Comparison of ENCODE assay signal across 24 cellular contexts in genomic region chr5:137236266-137236665, GRCh38.
"Had no signal": no experiment of that assay in that cellular context is flagged by ENCODE, and none has a peak within 500 bp of the region (broad histone marks: within the 10 kb centered on the region; RNA-seq: fewer than 3 reads in every experiment).

No MANE protein-coding gene starts in this region.

- H3K9me3 Mint-ChIP-seq: activated naive CD4-positive, alpha-beta T cell treated with anti-CD3 and anti-CD28 coated beads, Interleukin-2, amount 50 U/mL, for 72 hours; activated T-helper 1 cell treated with anti-CD3 and anti-CD28 coated beads, Interleukin-12 subunit alpha, Interleukin-12 subunit beta, Interleukin-2, Interleukin-4 antibody, amounts not matched to agents 30 ng/mL and 10 ng/mL and 1 ng/mL, durations not matched to agents 14 hours and 24 hours and 36 hours; central memory CD8-positive, alpha-beta T cell; stimulated activated naive B cell treated with anti-CD40 and anti-IgM and Interleukin-4, amounts not matched to agents 10 μg/mL and 1 μg/mL and 100 μg/mL, for 72 hours had no signal

- DNase-seq: activated CD4-positive, alpha-beta T cell treated with anti-CD3 and anti-CD28 coated beads for 1 hour; activated CD4-positive, alpha-beta T cell treated with anti-CD3 and anti-CD28 coated beads, Interleukin-2, amount 50 U/mL, for 1 hour; activated CD8-positive, alpha-beta T cell treated with anti-CD3 and anti-CD28 coated beads, Interleukin-2, amount 10 ng/mL, durations not matched to agents 7 days and 5 days; activated gamma-delta T cell treated with Interleukin-2 at 50 U/mL for 16 hours; adrenal gland; dorsolateral prefrontal cortex; effector memory CD8-positive, alpha-beta T cell; kidney; lower lobe of right lung; naive thymus-derived CD8-positive, alpha-beta T cell; stimulated activated CD4-positive, alpha-beta T cell treated with anti-CD3 and anti-CD28 coated beads, Interleukin-2, amount 100 ng/mL, for 48 hours; stimulated activated CD8-positive, alpha-beta memory T cell treated with anti-CD3 and anti-CD28 coated beads, Interleukin-4, amount 100 ng/mL, for 48 hours; stimulated activated naive B cell treated with anti-CD40 and anti-IgM and Interleukin-4, amounts not matched to agents 10 μg/mL and 1 μg/mL and 100 μg/mL, for 72 hours; trophoblast cell; WERI-Rb-1 had no signal

- ATAC-seq: activated CD8-positive, alpha-beta T cell treated with anti-CD3 and anti-CD28 coated beads, Interleukin-2, amount 10 ng/mL, durations not matched to agents 7 days and 5 days; effector memory CD8-positive, alpha-beta T cell; left lobe of liver; lower lobe of right lung; naive thymus-derived CD8-positive, alpha-beta T cell; stimulated activated naive B cell treated with anti-CD40 and anti-IgM and Interleukin-4, amounts not matched to agents 10 μg/mL and 1 μg/mL and 100 μg/mL, for 72 hours had no signal

- H3K4me3 ChIP-seq: adrenal gland, ascending aorta, dorsolateral prefrontal cortex, esophagus muscularis mucosa, lower lobe of right lung, neural progenitor cell, vagina had no signal

- H3K27ac Mint-ChIP-seq: activated CD8-positive, alpha-beta T cell treated with anti-CD3 and anti-CD28 coated beads, Interleukin-2, amount 10 ng/mL, durations not matched to agents 7 days and 5 days; activated naive CD4-positive, alpha-beta T cell treated with anti-CD3 and anti-CD28 coated beads, Interleukin-2, amount 50 U/mL, for 72 hours; activated T-helper 1 cell treated with anti-CD3 and anti-CD28 coated beads, Interleukin-12 subunit alpha, Interleukin-12 subunit beta, Interleukin-2, Interleukin-4 antibody, amounts not matched to agents 30 ng/mL and 10 ng/mL and 1 ng/mL, durations not matched to agents 14 hours and 24 hours and 36 hours; effector memory CD8-positive, alpha-beta T cell; naive thymus-derived CD8-positive, alpha-beta T cell; neural progenitor cell; progenitor cell of endocrine pancreas; stimulated activated naive B cell treated with anti-CD40 and anti-IgM and Interleukin-4, amounts not matched to agents 10 μg/mL and 1 μg/mL and 100 μg/mL, for 72 hours had no signal

- H3K27me3 Mint-ChIP-seq: progenitor cell of endocrine pancreas had no signal

- H3K4me1 Mint-ChIP-seq: central memory CD8-positive, alpha-beta T cell; naive thymus-derived CD8-positive, alpha-beta T cell; stimulated activated naive B cell treated with anti-CD40 and anti-IgM and Interleukin-4, amounts not matched to agents 10 μg/mL and 1 μg/mL and 100 μg/mL, for 72 hours had no signal

- H3K4me3 Mint-ChIP-seq: activated CD8-positive, alpha-beta T cell treated with anti-CD3 and anti-CD28 coated beads, Interleukin-2, amount 10 ng/mL, durations not matched to agents 7 days and 5 days; activated T-helper 1 cell treated with anti-CD3 and anti-CD28 coated beads, Interleukin-12 subunit alpha, Interleukin-12 subunit beta, Interleukin-2, Interleukin-4 antibody, amounts not matched to agents 30 ng/mL and 10 ng/mL and 1 ng/mL, durations not matched to agents 14 hours and 24 hours and 36 hours; central memory CD8-positive, alpha-beta T cell; effector memory CD8-positive, alpha-beta T cell; naive thymus-derived CD8-positive, alpha-beta T cell; neural progenitor cell; stimulated activated naive B cell treated with anti-CD40 and anti-IgM and Interleukin-4, amounts not matched to agents 10 μg/mL and 1 μg/mL and 100 μg/mL, for 72 hours had no signal

- H3K36me3 Mint-ChIP-seq: activated naive CD4-positive, alpha-beta T cell treated with anti-CD3 and anti-CD28 coated beads, Interleukin-2, amount 50 U/mL, for 72 hours; naive thymus-derived CD8-positive, alpha-beta T cell; neural progenitor cell; stimulated activated naive B cell treated with anti-CD40 and anti-IgM and Interleukin-4, amounts not matched to agents 10 μg/mL and 1 μg/mL and 100 μg/mL, for 72 hours had no signal
